1 cellular context compared by ENCODE assay signal in the genomic region with DNA sequence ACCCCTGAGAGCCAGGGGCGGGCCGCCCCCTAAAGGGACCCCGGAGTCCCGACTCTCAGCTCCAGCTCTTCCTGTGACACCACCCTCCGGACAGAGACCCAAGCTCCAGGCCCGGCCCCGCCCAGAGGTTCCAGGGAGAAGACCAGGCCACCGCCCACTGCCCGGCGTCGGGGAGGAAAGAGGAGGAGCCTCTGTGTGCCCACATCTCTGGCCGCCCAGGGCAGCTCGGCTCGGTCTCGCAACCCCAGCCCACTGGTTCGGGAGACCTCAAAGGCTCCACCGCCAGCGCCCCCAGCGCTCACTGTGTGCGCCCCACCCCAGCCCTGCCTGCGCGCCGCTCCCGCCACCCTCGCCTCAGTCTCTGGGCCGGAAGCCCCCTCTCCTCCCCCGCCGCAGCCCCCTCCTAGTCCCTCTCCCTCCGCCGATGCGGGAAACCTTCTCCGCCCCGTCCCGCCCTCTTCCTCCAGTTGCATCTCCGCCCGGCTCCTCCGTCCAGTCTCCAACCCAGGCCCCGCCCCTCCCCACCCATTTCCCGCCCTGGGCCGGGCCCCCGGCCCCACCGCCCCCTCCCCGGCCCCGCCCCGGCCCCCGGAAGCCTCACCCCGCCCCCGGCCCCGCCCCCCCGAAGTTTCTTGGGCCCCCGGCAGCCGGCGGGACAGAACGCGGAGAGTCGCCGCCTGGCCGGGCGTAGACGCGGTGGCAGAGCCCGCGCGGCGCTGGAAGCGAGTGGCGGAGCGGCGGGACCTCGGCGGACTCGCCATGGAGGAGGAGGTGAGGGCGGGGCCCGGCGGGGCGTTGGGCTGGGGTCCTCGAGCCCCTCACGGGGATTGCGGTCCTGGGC.
TF ChIP-seq lines count a peak whose summit lies in the region.

TSS of gene PLEKHO2 (plus strand) at position 658 of the 841 bp plus-strand sequence. CDS start at position 760, 102 bp downstream.

TF ChIP-seq in HepG2, 621 proteins besides CTCF, POLR2A, EP300 and RAD21 (continued from another document and continues in another):
- TF ChIP-seq MNT (IDR thresholded peaks at IDR 0.05) (no peak), ZNF547 (CRISPR knock-in tag; IDR thresholded peaks at IDR 0.05) (no peak), SP2 (CRISPR knock-in tag; IDR thresholded peaks at IDR 0.05) (no peak), NCOR1 (IDR thresholded peaks at IDR 0.05; ENCODE audit: borderline replicate concordance, low read length) (no peak), RFXANK (CRISPR knock-in tag; IDR thresholded peaks at IDR 0.05) (no peak), TAF1 (CRISPR knock-in tag; IDR thresholded peaks at IDR 0.05) (peak; percentile 69; the same call in 1 of the 2 replicates), TBL1XR1 (IDR thresholded peaks at IDR 0.05; ENCODE audit: borderline replicate concordance, low read length, partially characterized antibody) (no peak), HNRNPL (IDR thresholded peaks at IDR 0.05; ENCODE audit: low read depth, low read length) (peak; percentile 81; the same call in 1 of the 2 replicates), THAP11 (CRISPR knock-in tag; IDR thresholded peaks at IDR 0.05) (no peak), LCORL (IDR thresholded peaks at IDR 0.05) (no peak), LCORL (CRISPR knock-in tag; IDR thresholded peaks at IDR 0.05) (no peak), SP4 (CRISPR knock-in tag; IDR thresholded peaks at IDR 0.05) (0 out of 2 replicates have a peak, but pooled peaks have one; percentile 1), PHF5A (CRISPR knock-in tag; IDR thresholded peaks at IDR 0.05; ENCODE audit: low read depth, unreplicated experiment) (no peak), FOXC1 (CRISPR knock-in tag; IDR thresholded peaks at IDR 0.05; ENCODE audit: borderline replicate concordance) (no peak), IKZF1 (IDR thresholded peaks at IDR 0.05) (no peak), GLI4 (CRISPR knock-in tag; IDR thresholded peaks at IDR 0.05; ENCODE audit: borderline replicate concordance) (no peak), AKAP8 (CRISPR knock-in tag; IDR thresholded peaks at IDR 0.05) (peak; percentile 71; the same call in 1 of the 2 replicates), SRSF1 (optimal IDR thresholded peaks at IDR 0.05; ENCODE audit: low read depth, low read length) (no peak), ZNF530 (CRISPR knock-in tag; IDR thresholded peaks at IDR 0.05; ENCODE audit: low read depth) (no peak), ZNF589 (CRISPR knock-in tag; conservative IDR thresholded peaks at IDR 0.05) (no peak), GTF3A (CRISPR knock-in tag; conservative IDR thresholded peaks at IDR 0.05) (no peak), HMG20B (CRISPR knock-in tag; conservative IDR thresholded peaks at IDR 0.05) (no peak), REXO4 (CRISPR knock-in tag; IDR thresholded peaks at IDR 0.05; ENCODE audit: borderline replicate concordance) (no peak), PAWR (CRISPR knock-in tag; IDR thresholded peaks at IDR 0.05; ENCODE audit: borderline replicate concordance) (no peak), SIX1 (CRISPR knock-in tag; IDR thresholded peaks at IDR 0.05; ENCODE audit: borderline replicate concordance) (no peak), ZNF230 (CRISPR knock-in tag; IDR thresholded peaks at IDR 0.05) (no peak), ZNF816 (CRISPR knock-in tag; IDR thresholded peaks at IDR 0.05; ENCODE audit: borderline replicate concordance) (no peak), ZNF251 (CRISPR knock-in tag; IDR thresholded peaks at IDR 0.05) (no peak), NR2C2 (CRISPR knock-in tag; IDR thresholded peaks at IDR 0.05; ENCODE audit: borderline replicate concordance) (no peak), TERF1 (CRISPR knock-in tag; IDR thresholded peaks at IDR 0.05) (no peak), ZMYM3 (CRISPR knock-in tag; IDR thresholded peaks at IDR 0.05) (no peak), HMG20A (CRISPR knock-in tag; IDR thresholded peaks at IDR 0.05; ENCODE audit: borderline replicate concordance) (no peak), ZNF597 (CRISPR knock-in tag; IDR thresholded peaks at IDR 0.05) (no peak), ZFYVE20 (CRISPR knock-in tag; IDR thresholded peaks at IDR 0.05; ENCODE audit: borderline replicate concordance, low read depth) (no peak), SOX5 (CRISPR knock-in tag; IDR thresholded peaks at IDR 0.05; ENCODE audit: borderline replicate concordance) (peak; percentile 30; the same call in 1 of the 2 replicates), ZFP41 (CRISPR knock-in tag; IDR thresholded peaks at IDR 0.05; ENCODE audit: borderline replicate concordance) (no peak), ZNF333 (CRISPR knock-in tag; IDR thresholded peaks at IDR 0.05; ENCODE audit: borderline replicate concordance) (peak; percentile 64; the same call in 1 of the 2 replicates), NFKBIZ (CRISPR knock-in tag; IDR thresholded peaks at IDR 0.05) (no peak), GABPB1 (CRISPR knock-in tag; IDR thresholded peaks at IDR 0.05) (peak; percentile 88), ZSCAN22 (CRISPR knock-in tag; IDR thresholded peaks at IDR 0.05) (no peak), TSC22D2 (CRISPR knock-in tag; IDR thresholded peaks at IDR 0.05; ENCODE audit: borderline replicate concordance) (no peak), SRF (IDR thresholded peaks at IDR 0.05; ENCODE audit: low read depth, low read length) (no peak), NR2F2 (IDR thresholded peaks at IDR 0.05; ENCODE audit: borderline replicate concordance, low read depth) (no peak), ZNF878 (CRISPR knock-in tag; IDR thresholded peaks at IDR 0.05) (no peak), ZNF451 (CRISPR knock-in tag; IDR thresholded peaks at IDR 0.05) (no peak), ZNF768 (CRISPR knock-in tag; IDR thresholded peaks at IDR 0.05) (peak; percentile 33; the same call in 1 of the 2 replicates), MYC (CRISPR knock-in tag; IDR thresholded peaks at IDR 0.05; ENCODE audit: borderline replicate concordance) (0 out of 2 replicates have a peak, but pooled peaks have one; percentile 30), GATAD2A (CRISPR knock-in tag; IDR thresholded peaks at IDR 0.05) (no peak), MXD4 (CRISPR knock-in tag; IDR thresholded peaks at IDR 0.05) (no peak), AGO2 (optimal IDR thresholded peaks at IDR 0.05; ENCODE audit: low read depth, low read length) (peak; percentile 57), TBP (CRISPR knock-in tag; IDR thresholded peaks at IDR 0.05) (no peak), ZNF205 (CRISPR knock-in tag; IDR thresholded peaks at IDR 0.05) (no peak), JUN (CRISPR knock-in tag; IDR thresholded peaks at IDR 0.05) (no peak), NR2F6 (IDR thresholded peaks at IDR 0.05) (no peak), NR2F6 (CRISPR knock-in tag; IDR thresholded peaks at IDR 0.05) (0 out of 2 replicates have a peak, but pooled peaks have one; percentile 6), ZNF678 (CRISPR knock-in tag; IDR thresholded peaks at IDR 0.05) (no peak)
- TF ChIP-seq, protein P1, sequence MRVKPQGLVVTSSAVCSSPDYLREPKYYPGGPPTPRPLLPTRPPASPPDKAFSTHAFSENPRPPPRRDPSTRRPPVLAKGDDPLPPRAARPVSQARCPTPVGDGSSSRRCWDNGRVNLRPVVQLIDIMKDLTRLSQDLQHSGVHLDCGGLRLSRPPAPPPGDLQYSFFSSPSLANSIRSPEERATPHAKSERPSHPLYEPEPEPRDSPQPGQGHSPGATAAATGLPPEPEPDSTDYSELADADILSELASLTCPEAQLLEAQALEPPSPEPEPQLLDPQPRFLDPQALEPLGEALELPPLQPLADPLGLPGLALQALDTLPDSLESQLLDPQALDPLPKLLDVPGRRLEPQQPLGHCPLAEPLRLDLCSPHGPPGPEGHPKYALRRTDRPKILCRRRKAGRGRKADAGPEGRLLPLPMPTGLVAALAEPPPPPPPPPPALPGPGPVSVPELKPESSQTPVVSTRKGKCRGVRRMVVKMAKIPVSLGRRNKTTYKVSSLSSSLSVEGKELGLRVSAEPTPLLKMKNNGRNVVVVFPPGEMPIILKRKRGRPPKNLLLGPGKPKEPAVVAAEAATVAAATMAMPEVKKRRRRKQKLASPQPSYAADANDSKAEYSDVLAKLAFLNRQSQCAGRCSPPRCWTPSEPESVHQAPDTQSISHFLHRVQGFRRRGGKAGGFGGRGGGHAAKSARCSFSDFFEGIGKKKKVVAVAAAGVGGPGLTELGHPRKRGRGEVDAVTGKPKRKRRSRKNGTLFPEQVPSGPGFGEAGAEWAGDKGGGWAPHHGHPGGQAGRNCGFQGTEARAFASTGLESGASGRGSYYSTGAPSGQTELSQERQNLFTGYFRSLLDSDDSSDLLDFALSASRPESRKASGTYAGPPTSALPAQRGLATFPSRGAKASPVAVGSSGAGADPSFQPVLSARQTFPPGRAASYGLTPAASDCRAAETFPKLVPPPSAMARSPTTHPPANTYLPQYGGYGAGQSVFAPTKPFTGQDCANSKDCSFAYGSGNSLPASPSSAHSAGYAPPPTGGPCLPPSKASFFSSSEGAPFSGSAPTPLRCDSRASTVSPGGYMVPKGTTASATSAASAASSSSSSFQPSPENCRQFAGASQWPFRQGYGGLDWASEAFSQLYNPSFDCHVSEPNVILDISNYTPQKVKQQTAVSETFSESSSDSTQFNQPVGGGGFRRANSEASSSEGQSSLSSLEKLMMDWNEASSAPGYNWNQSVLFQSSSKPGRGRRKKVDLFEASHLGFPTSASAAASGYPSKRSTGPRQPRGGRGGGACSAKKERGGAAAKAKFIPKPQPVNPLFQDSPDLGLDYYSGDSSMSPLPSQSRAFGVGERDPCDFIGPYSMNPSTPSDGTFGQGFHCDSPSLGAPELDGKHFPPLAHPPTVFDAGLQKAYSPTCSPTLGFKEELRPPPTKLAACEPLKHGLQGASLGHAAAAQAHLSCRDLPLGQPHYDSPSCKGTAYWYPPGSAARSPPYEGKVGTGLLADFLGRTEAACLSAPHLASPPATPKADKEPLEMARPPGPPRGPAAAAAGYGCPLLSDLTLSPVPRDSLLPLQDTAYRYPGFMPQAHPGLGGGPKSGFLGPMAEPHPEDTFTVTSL (CRISPR knock-in tag; IDR thresholded peaks at IDR 0.05; ENCODE audit: borderline replicate concordance) = no peak
- TF ChIP-seq, protein P2, sequence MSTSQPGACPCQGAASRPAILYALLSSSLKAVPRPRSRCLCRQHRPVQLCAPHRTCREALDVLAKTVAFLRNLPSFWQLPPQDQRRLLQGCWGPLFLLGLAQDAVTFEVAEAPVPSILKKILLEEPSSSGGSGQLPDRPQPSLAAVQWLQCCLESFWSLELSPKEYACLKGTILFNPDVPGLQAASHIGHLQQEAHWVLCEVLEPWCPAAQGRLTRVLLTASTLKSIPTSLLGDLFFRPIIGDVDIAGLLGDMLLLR (CRISPR knock-in tag; IDR thresholded peaks at IDR 0.05) = no peak
- TF ChIP-seq, protein P3, sequence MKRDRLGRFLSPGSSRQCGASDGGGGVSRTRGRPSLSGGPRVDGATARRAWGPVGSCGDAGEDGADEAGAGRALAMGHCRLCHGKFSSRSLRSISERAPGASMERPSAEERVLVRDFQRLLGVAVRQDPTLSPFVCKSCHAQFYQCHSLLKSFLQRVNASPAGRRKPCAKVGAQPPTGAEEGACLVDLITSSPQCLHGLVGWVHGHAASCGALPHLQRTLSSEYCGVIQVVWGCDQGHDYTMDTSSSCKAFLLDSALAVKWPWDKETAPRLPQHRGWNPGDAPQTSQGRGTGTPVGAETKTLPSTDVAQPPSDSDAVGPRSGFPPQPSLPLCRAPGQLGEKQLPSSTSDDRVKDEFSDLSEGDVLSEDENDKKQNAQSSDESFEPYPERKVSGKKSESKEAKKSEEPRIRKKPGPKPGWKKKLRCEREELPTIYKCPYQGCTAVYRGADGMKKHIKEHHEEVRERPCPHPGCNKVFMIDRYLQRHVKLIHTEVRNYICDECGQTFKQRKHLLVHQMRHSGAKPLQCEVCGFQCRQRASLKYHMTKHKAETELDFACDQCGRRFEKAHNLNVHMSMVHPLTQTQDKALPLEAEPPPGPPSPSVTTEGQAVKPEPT (CRISPR knock-in tag; IDR thresholded peaks at IDR 0.05; ENCODE audit: low read depth) = no peak
- TF ChIP-seq, protein P4, sequence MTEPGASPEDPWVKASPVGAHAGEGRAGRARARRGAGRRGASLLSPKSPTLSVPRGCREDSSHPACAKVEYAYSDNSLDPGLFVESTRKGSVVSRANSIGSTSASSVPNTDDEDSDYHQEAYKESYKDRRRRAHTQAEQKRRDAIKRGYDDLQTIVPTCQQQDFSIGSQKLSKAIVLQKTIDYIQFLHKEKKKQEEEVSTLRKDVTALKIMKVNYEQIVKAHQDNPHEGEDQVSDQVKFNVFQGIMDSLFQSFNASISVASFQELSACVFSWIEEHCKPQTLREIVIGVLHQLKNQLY (CRISPR knock-in tag; IDR thresholded peaks at IDR 0.05) = no peak
